10 cellular contexts compared by ENCODE assay signal in the genomic region with DNA sequence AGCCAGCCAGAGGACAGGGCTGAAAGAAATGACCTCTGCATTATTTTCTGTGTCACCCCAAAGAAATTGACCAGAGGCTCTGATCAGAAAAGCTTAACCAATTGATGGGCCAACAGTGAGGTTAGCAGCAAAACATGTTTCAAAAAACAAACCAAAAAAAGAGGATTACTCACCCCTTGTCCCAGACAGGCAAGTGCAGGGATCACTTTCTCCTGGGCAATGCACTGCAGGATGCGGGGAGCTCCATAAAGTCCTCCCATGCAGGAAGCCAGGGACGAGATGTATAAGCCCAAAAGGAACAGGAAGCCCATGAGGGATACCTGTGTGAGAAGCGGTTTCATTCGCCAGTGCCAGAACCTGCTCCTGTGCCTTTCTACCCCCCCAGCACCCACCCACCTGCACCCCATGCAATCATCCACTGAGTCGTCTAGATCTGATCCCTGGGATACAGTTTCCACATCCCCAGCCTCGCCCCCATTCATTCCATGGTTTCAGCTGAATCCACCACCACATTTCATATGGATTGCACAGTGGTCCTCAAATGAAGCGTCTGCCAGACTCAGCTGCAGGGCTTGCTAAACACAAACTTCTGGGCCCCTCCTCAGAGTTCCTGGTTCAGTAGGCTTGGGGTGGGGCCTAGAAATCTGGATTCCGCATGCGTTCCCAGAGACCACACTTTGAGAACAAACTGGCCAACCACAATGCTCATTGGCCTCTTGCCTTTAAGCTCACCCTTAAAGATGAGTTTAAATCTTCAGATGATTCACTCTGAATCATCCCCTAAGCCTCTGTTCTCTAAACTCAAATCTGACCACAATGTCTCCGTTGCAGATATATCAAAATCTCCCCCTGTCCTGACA. TPM values are rescaled to one million over a fixed set of nuclear protein-coding genes. Genes with fewer than 3 reads are reported as not detected.
DNase-seq lines count a peak whose midpoint lies in the region; ATAC-seq lines count a peak whose summit lies in the region.
"Had no signal": no experiment of that assay in that cellular context is flagged by ENCODE, and none has a peak within 500 bp of the region (broad histone marks: within the 10 kb centered on the region; RNA-seq: fewer than 3 reads in every experiment).

No MANE protein-coding gene starts in this region.

- DNase-seq in EH (ENCODE audit: low read depth) (peak; percentile 98), M059J (ENCODE audit: low read depth) (peak; percentile 99), mesendoderm (no peak), NCI-H82 (lab: John Stamatoyannopoulos, UW) (no peak)
- DNase-seq in activated naive CD8-positive, alpha-beta T cell treated with anti-CD3 and anti-CD28 coated beads, Interleukin-2, amount 50 U/mL, for 24 hours = no peak
- no peak for DNase-seq in activated naive CD4-positive, alpha-beta T cell treated with anti-CD3 and anti-CD28 coated beads, Interleukin-2, amount 10 ng/mL, durations not matched to agents 7 days and 5 days
- DNase-seq: Peyer's patch; stimulated activated CD4-positive, alpha-beta T cell treated with anti-CD3 and anti-CD28 coated beads, Interleukin-4, amount 100 ng/mL, for 4 hours had no signal

- no peak overlapping the region for H3K18ac ChIP-seq in mesendoderm (ENCODE audit: low read length)

- H3K27me3 Mint-ChIP-seq in activated naive CD8-positive, alpha-beta T cell treated with anti-CD3 and anti-CD28 coated beads, Interleukin-2, amount 50 U/mL, for 24 hours = peaks cover 19% of the 10 kb centered on the region
- H3K27me3 Mint-ChIP-seq in activated naive CD4-positive, alpha-beta T cell treated with anti-CD3 and anti-CD28 coated beads, Interleukin-2, amount 10 ng/mL, durations not matched to agents 7 days and 5 days = peaks cover 19% of the 10 kb centered on the region

- H3K4me3 Mint-ChIP-seq in activated naive CD8-positive, alpha-beta T cell treated with anti-CD3 and anti-CD28 coated beads, Interleukin-2, amount 50 U/mL, for 24 hours = no peak overlapping the region
- H3K4me3 Mint-ChIP-seq in activated naive CD4-positive, alpha-beta T cell treated with anti-CD3 and anti-CD28 coated beads, Interleukin-2, amount 10 ng/mL, durations not matched to agents 7 days and 5 days = no peak overlapping the region

- no peak overlapping the region for H2AK5ac ChIP-seq in mesendoderm (ENCODE audit: low read length)

- peak; percentile 99 for ATAC-seq in activated naive CD8-positive, alpha-beta T cell treated with anti-CD3 and anti-CD28 coated beads, Interleukin-2, amount 50 U/mL, for 24 hours
- no peak for ATAC-seq in GM18519 (IDR thresholded peaks at IDR 0.05; ENCODE audit: low FRiP score, unreplicated experiment)
- no peak for ATAC-seq in GM19452 (IDR thresholded peaks at IDR 0.05; ENCODE audit: unreplicated experiment)

- H3K9ac ChIP-seq in mesendoderm (ENCODE audit: low read length) = no peak overlapping the region

- no peaks in the 10 kb centered on the region for H3K79me1 ChIP-seq in mesendoderm (ENCODE audit: low read length)

- no CpG with 5 or more reads among the region's 10 CpGs for WGBS in mesendoderm (ENCODE audit: extremely low coverage, insufficient coverage, low lambda C conversion rate)

- H3K9me3 Mint-ChIP-seq in activated naive CD8-positive, alpha-beta T cell treated with anti-CD3 and anti-CD28 coated beads, Interleukin-2, amount 50 U/mL, for 24 hours = peaks cover 3% of the 10 kb centered on the region
- H3K9me3 Mint-ChIP-seq in activated naive CD4-positive, alpha-beta T cell treated with anti-CD3 and anti-CD28 coated beads, Interleukin-2, amount 10 ng/mL, durations not matched to agents 7 days and 5 days = peaks cover 1% of the 10 kb centered on the region

- no peaks in the 10 kb centered on the region for H3K27me3 ChIP-seq in mesendoderm (ENCODE audit: insufficient read depth, low read length, poor library complexity)
- H3K27me3 ChIP-seq: Peyer's patch had no signal

- CTCF ChIA-PET in activated naive CD4-positive, alpha-beta T cell treated with anti-CD3 and anti-CD28 coated beads, Interleukin-2, amount 10 ng/mL, durations not matched to agents 7 days and 5 days (lab: Charles Lee) = interaction anchor here (0.8 kb wide), 2 partner anchors 9 to 40 kb away, joined by 3 to 4 read pairs; no protein-coding TSS in a partner anchor

- H3K27ac Mint-ChIP-seq in activated naive CD8-positive, alpha-beta T cell treated with anti-CD3 and anti-CD28 coated beads, Interleukin-2, amount 50 U/mL, for 24 hours = peak overlapping the region; percentile 67
- H3K27ac Mint-ChIP-seq in activated naive CD4-positive, alpha-beta T cell treated with anti-CD3 and anti-CD28 coated beads, Interleukin-2, amount 10 ng/mL, durations not matched to agents 7 days and 5 days = no peak overlapping the region

- H2BK15ac ChIP-seq in mesendoderm (replicated peaks; ENCODE audit: low read depth) = no peak overlapping the region

- H3K4ac ChIP-seq in mesendoderm (ENCODE audit: low read depth, low read length) = no peak overlapping the region

- H2BK5ac ChIP-seq in mesendoderm (ENCODE audit: low read length) = no peak overlapping the region

- H3K79me2 ChIP-seq in mesendoderm (ENCODE audit: control insufficient read depth, insufficient read depth, low read length) = no peaks in the 10 kb centered on the region

- peak overlapping the region; percentile 57 for H3K23ac ChIP-seq in mesendoderm (ENCODE audit: low read length)

- H3K4me1 Mint-ChIP-seq in activated naive CD8-positive, alpha-beta T cell treated with anti-CD3 and anti-CD28 coated beads, Interleukin-2, amount 50 U/mL, for 24 hours = peaks cover 48% of the 10 kb centered on the region
- H3K4me1 Mint-ChIP-seq in activated naive CD4-positive, alpha-beta T cell treated with anti-CD3 and anti-CD28 coated beads, Interleukin-2, amount 10 ng/mL, durations not matched to agents 7 days and 5 days = peaks cover 13% of the 10 kb centered on the region

- no peak overlapping the region for H4K5ac ChIP-seq in mesendoderm (ENCODE audit: low read length)

- peaks cover 14% of the 10 kb centered on the region for H3K4me1 ChIP-seq in mesendoderm (ENCODE audit: control insufficient read depth, low read depth, low read length)
- H3K4me1 ChIP-seq: Peyer's patch had no signal

- no peak overlapping the region for H3K27ac ChIP-seq in mesendoderm (ENCODE audit: low read depth, low read length)

- H3K56ac ChIP-seq in mesendoderm (ENCODE audit: low read length) = no peak overlapping the region

- no peak overlapping the region for H4K8ac ChIP-seq in mesendoderm (ENCODE audit: low read depth, low read length)

- H3K36me3 ChIP-seq in mesendoderm (ENCODE audit: control insufficient read depth, insufficient read depth, low read length) = no peaks in the 10 kb centered on the region
- H3K36me3 ChIP-seq: Peyer's patch had no signal

- H3K4me2 ChIP-seq in mesendoderm (ENCODE audit: low read length) = no peak overlapping the region

- no peak overlapping the region for H2BK120ac ChIP-seq in mesendoderm (ENCODE audit: low read depth, low read length)

- H3K36me3 Mint-ChIP-seq in activated naive CD8-positive, alpha-beta T cell treated with anti-CD3 and anti-CD28 coated beads, Interleukin-2, amount 50 U/mL, for 24 hours (ENCODE audit: low read depth) = no peaks in the 10 kb centered on the region
- peaks cover under 1% of the 10 kb centered on the region for H3K36me3 Mint-ChIP-seq in activated naive CD4-positive, alpha-beta T cell treated with anti-CD3 and anti-CD28 coated beads, Interleukin-2, amount 10 ng/mL, durations not matched to agents 7 days and 5 days

- H3K4me3 ChIP-seq in mesendoderm (ENCODE audit: low read length) = no peak overlapping the region
- H3K4me3 ChIP-seq: Peyer's patch had no signal

RNA-seq across cellular contexts. Expression of gene HEG1, which starts 54.4 kb away (rescaled TPM):
- 59.7 and 139 TPM in 2 replicates for total RNA-seq in M059J (2014; rRNA removed; shearing (Covaris generic))
- 36.8 TPM for polyA plus RNA-seq in mesendoderm (2013, experiment 1 of 2)
- 35.1 TPM for polyA plus RNA-seq in mesendoderm (2013, experiment 2 of 2)

Comparison
In these comparisons a context has a peak if more than half of its experiments do, and no peak if none do; other contexts are left out.
1. DNase-seq: peak in EH (single experiment) and M059J (single experiment); none in activated naive CD8-positive, alpha-beta T cell treated with anti-CD3 and anti-CD28 coated beads, Interleukin-2, amount 50 U/mL, for 24 hours (single experiment), mesendoderm (single experiment), activated naive CD4-positive, alpha-beta T cell treated with anti-CD3 and anti-CD28 coated beads, Interleukin-2, amount 10 ng/mL, durations not matched to agents 7 days and 5 days (single experiment) and NCI-H82 (single experiment).